In the genomic region with DNA sequence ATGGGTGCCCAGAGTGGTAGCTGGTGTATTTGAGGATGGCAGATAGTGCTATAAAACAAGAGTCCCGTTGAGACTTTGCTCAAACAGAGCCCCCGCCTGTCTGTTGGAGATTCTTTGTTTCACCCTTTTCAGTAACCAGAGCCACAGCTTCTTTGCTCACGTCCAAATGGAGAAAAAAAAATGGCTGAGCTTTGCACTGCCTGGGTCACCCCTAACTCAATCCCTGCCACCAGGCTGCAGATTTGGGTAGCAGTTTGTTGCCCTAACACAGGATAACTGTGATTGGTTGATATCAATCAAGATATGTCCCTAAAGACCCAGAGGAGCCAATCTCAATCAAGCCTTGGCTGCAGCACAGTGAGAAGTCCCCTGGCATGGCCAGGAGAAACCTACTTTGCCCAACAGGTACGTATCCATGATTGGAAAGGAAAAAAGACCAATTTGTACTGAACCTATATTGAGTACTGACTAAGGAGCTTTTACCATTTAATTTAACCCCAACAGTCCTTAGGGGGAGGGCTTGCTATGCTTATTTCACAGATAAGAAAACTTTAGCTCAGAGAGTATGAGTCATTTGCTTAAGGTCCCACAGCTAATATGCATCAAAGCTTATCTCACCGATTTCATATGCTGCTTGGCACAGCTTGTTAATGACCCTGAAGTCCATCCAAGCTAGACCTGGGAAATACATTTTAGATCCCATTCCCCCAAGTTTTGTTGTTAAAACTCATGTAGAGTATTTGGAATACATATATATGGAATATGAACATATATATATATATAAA, we compare ENCODE assay signal across 14 cellular contexts.
DNase-seq lines count a peak whose midpoint lies in the region; ATAC-seq, FAIRE-seq and TF ChIP-seq lines count a peak whose summit lies in the region.
"Had no signal": no experiment of that assay in that cellular context is flagged by ENCODE, and none has a peak within 500 bp of the region (broad histone marks: within the 10 kb centered on the region; RNA-seq: fewer than 3 reads in every experiment).

No MANE protein-coding gene starts in this region.

- no peak for TF ChIP-seq POLR2A in GM12891 (IDR thresholded peaks at IDR 0.05; ENCODE audit: low read depth, low read length)

- H3K9me3 Mint-ChIP-seq in Calu3 (ENCODE audit: low read depth, unreplicated experiment) (peaks cover 7% of the 10 kb centered on the region), astrocyte (ENCODE audit: unreplicated experiment) (peaks cover 14% of the 10 kb centered on the region)
- H3K9me3 Mint-ChIP-seq: activated CD4-positive, alpha-beta memory T cell treated with anti-CD3 and anti-CD28 coated beads for 36 hours; T-cell had no signal

- FAIRE-seq in astrocyte (lab: Jason Lieb, UNC), result no peak
- peak; percentile 72 for FAIRE-seq in keratinocyte (lab: Jason Lieb, UNC)
- no peak for FAIRE-seq in GM12891 (lab: Jason Lieb, UNC)

- H3K4me1 ChIP-seq in astrocyte (ENCODE audit: insufficient read depth, low read length) (peaks cover 20% of the 10 kb centered on the region), keratinocyte (ENCODE audit: control insufficient read depth, extremely low read depth, insufficient read depth, low read length) (peaks cover 27% of the 10 kb centered on the region)

- no peaks in the 10 kb centered on the region for H3K9me3 ChIP-seq in astrocyte (ENCODE audit: insufficient read depth, low read depth, low read length)
- no peaks in the 10 kb centered on the region for H3K9me3 ChIP-seq in keratinocyte (ENCODE audit: control insufficient read depth, low read depth, low read length)

- peaks cover 28% of the 10 kb centered on the region for H3K4me1 Mint-ChIP-seq in Calu3 (ENCODE audit: low read depth, unreplicated experiment)
- peaks cover 25% of the 10 kb centered on the region for H3K4me1 Mint-ChIP-seq in astrocyte (ENCODE audit: low read depth, unreplicated experiment)

- no TSS peak for BruUV-seq in Calu3 (replicated peaks; lab: Mats Ljungman, UMichigan)

- CTCF ChIA-PET in Calu3 (lab: Charles Lee), result interaction anchor here (0.6 to 1.4 kb wide), 6 partner anchors 21 to 335 kb away, joined by 3 to 7 read pairs (median 4); no protein-coding TSS in a partner anchor

- H3K9me1 ChIP-seq in keratinocyte (ENCODE audit: control insufficient read depth, extremely low read depth, insufficient read depth, low read length), result no peaks in the 10 kb centered on the region

- H2AFZ ChIP-seq in astrocyte (ENCODE audit: low read depth, low read length) (no peak overlapping the region), keratinocyte (ENCODE audit: control insufficient read depth, low read length) (no peak overlapping the region)

- H3K4me3 Mint-ChIP-seq in Calu3 (ENCODE audit: low read depth, unreplicated experiment), result no peak overlapping the region
- peak overlapping the region; percentile 50 for H3K4me3 Mint-ChIP-seq in astrocyte (ENCODE audit: unreplicated experiment)
- H3K4me3 Mint-ChIP-seq: activated CD4-positive, alpha-beta memory T cell treated with anti-CD3 and anti-CD28 coated beads for 36 hours; activated naive CD8-positive, alpha-beta T cell; stimulated activated naive CD8-positive, alpha-beta T cell treated with anti-CD3 and anti-CD28 coated beads, Interleukin-15, Interleukin-2, amounts not matched to agents 100 ng/mL and 50 ng/mL, for 24 hours; T-cell had no signal

- H3K27me3 ChIP-seq in astrocyte (ENCODE audit: insufficient read depth, low read length), result no peaks in the 10 kb centered on the region
- H3K27me3 ChIP-seq in keratinocyte (ENCODE audit: control insufficient read depth, extremely low read depth, insufficient read depth, low read length), result no peaks in the 10 kb centered on the region

- dilution Hi-C loops in keratinocyte (cut with MboI; ENCODE audit: extremely low pct_ligation_motif_present, low sequenced_read_pairs), result no loop called here

- no peaks in the 10 kb centered on the region for H3K79me2 ChIP-seq in astrocyte (ENCODE audit: insufficient read depth, low read length)
- no peaks in the 10 kb centered on the region for H3K79me2 ChIP-seq in keratinocyte (ENCODE audit: control insufficient read depth, insufficient read depth, low read length)

- H3K27ac ChIP-seq in astrocyte (ENCODE audit: low read depth, low read length) (peak overlapping the region; percentile 94), keratinocyte (ENCODE audit: control insufficient read depth, insufficient read depth, low read length) (peak overlapping the region; percentile 62)
- H3K27ac ChIP-seq: C4-2B had no signal

- H4K20me1 ChIP-seq in astrocyte (ENCODE audit: insufficient read depth, low read length) (no peaks in the 10 kb centered on the region), keratinocyte (ENCODE audit: control insufficient read depth, extremely low read depth, insufficient read depth, low read length) (no peaks in the 10 kb centered on the region)

- H3K9ac ChIP-seq in astrocyte (ENCODE audit: low read length) (peak overlapping the region; percentile 55), keratinocyte (ENCODE audit: control insufficient read depth, extremely low read depth, insufficient read depth, low read length) (peak overlapping the region; percentile 1)

- H3K4me2 ChIP-seq in astrocyte (ENCODE audit: low read length) (peak overlapping the region; percentile 55), keratinocyte (ENCODE audit: control insufficient read depth, extremely low read depth, insufficient read depth, low read depth, low read length) (peak overlapping the region; percentile 67)

- H3K27ac Mint-ChIP-seq in Calu3 (ENCODE audit: unreplicated experiment) (peak overlapping the region; percentile 57), astrocyte (ENCODE audit: unreplicated experiment) (no peak overlapping the region)
- H3K27ac Mint-ChIP-seq: activated CD4-positive, alpha-beta memory T cell treated with anti-CD3 and anti-CD28 coated beads for 36 hours; activated naive CD8-positive, alpha-beta T cell; stimulated activated naive CD8-positive, alpha-beta T cell treated with anti-CD3 and anti-CD28 coated beads, Interleukin-15, Interleukin-2, amounts not matched to agents 100 ng/mL and 50 ng/mL, for 24 hours; T-cell had no signal

- intact Hi-C loops in Calu3 (cut with micrococcal nuclease; ENCODE audit: unreplicated experiment) (loop anchor here (5.0 to 10.0 kb wide), 3 partner anchors 55 to 172 kb away; no protein-coding TSS in a partner anchor), sciatic nerve (cut with DNase I) (no loop called here)

- no peak for TF ChIP-seq CTCF in Calu3 (IDR thresholded peaks at IDR 0.05; ENCODE audit: unreplicated experiment)
- TF ChIP-seq CTCF in astrocyte (IDR thresholded peaks at IDR 0.05; ENCODE audit: insufficient read depth, low read depth, low read length), result no peak
- no peak for TF ChIP-seq CTCF in keratinocyte (optimal IDR thresholded peaks at IDR 0.05 in 1 of 3, IDR thresholded peaks at IDR 0.05 in 1 of 3, conservative IDR thresholded peaks at IDR 0.05 in 1 of 3; ENCODE audit: extremely low read depth in 1 of 3, insufficient read depth in 2 of 3, low read length in 3 of 3)

- H3K36me3 ChIP-seq in astrocyte (ENCODE audit: insufficient read depth, low read length), result no peaks in the 10 kb centered on the region
- no peaks in the 10 kb centered on the region for H3K36me3 ChIP-seq in keratinocyte (ENCODE audit: control insufficient read depth in 2 of 2, extremely low read depth in 1 of 2, insufficient read depth in 2 of 2, low read length in 2 of 2)

- H3K4me3 ChIP-seq in astrocyte (ENCODE audit: insufficient read depth, low read depth, low read length) (no peak overlapping the region), keratinocyte (ENCODE audit: control insufficient read depth in 2 of 3, extremely low read depth in 1 of 3, insufficient read depth in 2 of 3, low read depth in 1 of 3, low read length in 3 of 3) (no peak overlapping the region)

- H3K36me3 Mint-ChIP-seq in Calu3 (ENCODE audit: insufficient read depth, unreplicated experiment), result peaks cover 11% of the 10 kb centered on the region
- no peaks in the 10 kb centered on the region for H3K36me3 Mint-ChIP-seq in astrocyte (ENCODE audit: low read depth, unreplicated experiment)
- H3K36me3 Mint-ChIP-seq: activated CD4-positive, alpha-beta memory T cell treated with anti-CD3 and anti-CD28 coated beads for 36 hours; T-cell had no signal

- no peak for DNase-seq in Calu3
- DNase-seq in HT1080 (ENCODE audit: low read depth), result peak; percentile 56
- peak; percentile 99 for DNase-seq in astrocyte (ENCODE audit: low read depth)
- peak; percentile 21 for DNase-seq in keratinocyte (ENCODE audit: low read depth, low spot score)
- no peak for DNase-seq in sciatic nerve (ENCODE audit: low spot score)
- no peak for DNase-seq in GM12891 (ENCODE audit: insufficient read length, low spot score)
- no peak for DNase-seq in NCI-H2029 treated with DMSO at 0.1 percent for 48 hours (lab: John Stamatoyannopoulos, UW)
- no peak for DNase-seq in activated CD4-positive, alpha-beta T cell treated with anti-CD3 and anti-CD28 coated beads, Interleukin-2, amount 50 U/mL, for 4 hours
- DNase-seq: stimulated activated CD4-positive, alpha-beta T cell treated with anti-CD3 and anti-CD28 coated beads, Interleukin-2, amount 100 ng/mL, for 48 hours; T-cell had no signal

- no peak for ATAC-seq in sciatic nerve

- H3K27me3 Mint-ChIP-seq in Calu3 (ENCODE audit: unreplicated experiment) (peaks cover 16% of the 10 kb centered on the region), astrocyte (ENCODE audit: low read depth, unreplicated experiment) (no peaks in the 10 kb centered on the region)

TF ChIP-seq in GM12891, 5 proteins besides CTCF, POLR2A, EP300 and RAD21:
- no peak for TF ChIP-seq TAF1 (IDR thresholded peaks at IDR 0.05; ENCODE audit: low read depth, low read length)
- TF ChIP-seq POLR2AphosphoS5 (IDR thresholded peaks at IDR 0.05; ENCODE audit: low read depth, low read length), result no peak
- no peak for TF ChIP-seq SPI1 (IDR thresholded peaks at IDR 0.05; ENCODE audit: low read depth, low read length)
- no peak for TF ChIP-seq POU2F2 (IDR thresholded peaks at IDR 0.05; ENCODE audit: low read depth, low read length)
- no peak for TF ChIP-seq PAX5 (IDR thresholded peaks at IDR 0.05; ENCODE audit: insufficient read depth, low read length, severe bottlenecking)
TF ChIP-seq in GM12891: peak in this region for 0.

Comparison
In these comparisons a context has a peak if more than half of its experiments do, and no peak if none do; other contexts are left out.
1. DNase-seq: peak in HT1080 (single experiment), astrocyte (single experiment) and keratinocyte (single experiment); none in Calu3 (single experiment), sciatic nerve (single experiment), GM12891 (single experiment), NCI-H2029 treated with DMSO at 0.1 percent for 48 hours (single experiment) and activated CD4-positive, alpha-beta T cell treated with anti-CD3 and anti-CD28 coated beads, Interleukin-2, amount 50 U/mL, for 4 hours (0 of 2).